Comparison of ENCODE assay signal across 8 cellular contexts in the genomic region with DNA sequence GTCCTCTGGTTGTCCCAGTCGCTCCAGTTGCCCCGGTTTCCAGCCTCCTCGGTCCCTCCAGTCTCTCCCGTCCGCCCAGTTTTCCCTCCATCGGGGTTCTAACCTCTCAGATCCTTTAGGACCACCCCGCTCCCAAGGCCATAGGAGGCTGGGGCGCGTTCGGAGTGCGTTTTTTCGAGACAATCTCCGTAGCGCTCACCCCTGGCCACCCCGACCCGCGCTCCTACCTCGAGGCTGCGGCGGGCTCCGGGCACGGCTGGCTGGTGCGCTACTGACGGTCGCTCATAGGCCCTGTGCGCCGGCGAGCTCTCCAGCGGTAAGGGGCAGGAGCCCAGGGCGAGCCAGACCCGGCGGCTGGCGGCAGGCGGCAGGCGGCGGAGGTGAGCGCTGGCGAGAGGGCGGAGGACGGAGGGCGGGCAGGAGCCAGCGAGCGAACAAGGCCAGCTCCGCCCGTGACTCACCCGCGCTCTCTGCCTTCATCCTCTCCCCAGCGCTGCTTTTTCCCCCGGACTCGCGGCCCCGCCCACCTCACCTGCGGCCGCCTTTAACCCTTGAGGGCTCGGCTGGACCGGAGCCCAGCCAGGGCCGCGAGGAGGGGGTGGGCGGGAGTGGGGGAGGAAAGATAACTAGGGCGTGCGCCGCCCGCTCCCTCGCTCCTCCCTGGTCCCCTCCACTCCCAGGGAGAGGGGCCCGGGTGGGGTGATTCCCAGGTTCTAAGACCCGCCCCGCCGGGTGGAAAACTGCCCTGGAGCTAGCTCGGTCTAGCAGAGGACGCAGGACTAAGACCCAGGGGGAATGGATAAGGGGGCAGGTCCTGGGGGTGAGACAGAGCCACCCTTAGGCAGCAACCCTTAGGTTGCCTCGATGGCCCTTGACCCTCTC.
A peak's percentile ranks its signal among the peaks of the same experiment; 100 is the strongest.
DNase-seq lines count a peak whose midpoint lies in the region; TF ChIP-seq lines count a peak whose summit lies in the region.

A gene (minus strand): TSS at position 472 of the 882 bp plus-strand sequence. CDS start 2,734 bp downstream, outside the sequence.

- H3K27ac ChIP-seq in C4-2B, result peak within 1 kb of the TSS; percentile 82

- DNase-seq in LoVo (ENCODE audit: low spot score) (peak; percentile 90), T-helper 22 cell (ENCODE audit: low read depth) (peak; percentile 30), astrocyte of the hippocampus (ENCODE audit: low read depth, low spot score) (peak; percentile 87), iPS-NIHi7 (ENCODE audit: extremely low spot score) (peak; percentile 87), hippocampal formation (lab: John Stamatoyannopoulos, UW) (no peak), hepatic stellate cell (ENCODE audit: low spot score) (no peak)
- peak; percentile 87 for DNase-seq in stimulated activated CD4-positive, alpha-beta T cell treated with anti-CD3 and anti-CD28 coated beads, Interleukin-15, amount 100 ng/mL, for 24 hours

- peak; percentile 49 for TF ChIP-seq CTCF in C4-2B (conservative IDR thresholded peaks at IDR 0.05)

Comparison
In these comparisons a context has a peak if more than half of its experiments do, and no peak if none do; other contexts are left out.
1. DNase-seq: peak in LoVo (single experiment), T-helper 22 cell (single experiment), astrocyte of the hippocampus (single experiment), iPS-NIHi7 (single experiment) and stimulated activated CD4-positive, alpha-beta T cell treated with anti-CD3 and anti-CD28 coated beads, Interleukin-15, amount 100 ng/mL, for 24 hours (single experiment); none in hippocampal formation (0 of 2) and hepatic stellate cell (single experiment).